Comparison of ENCODE assay signal across 8 cellular contexts in the genomic region with DNA sequence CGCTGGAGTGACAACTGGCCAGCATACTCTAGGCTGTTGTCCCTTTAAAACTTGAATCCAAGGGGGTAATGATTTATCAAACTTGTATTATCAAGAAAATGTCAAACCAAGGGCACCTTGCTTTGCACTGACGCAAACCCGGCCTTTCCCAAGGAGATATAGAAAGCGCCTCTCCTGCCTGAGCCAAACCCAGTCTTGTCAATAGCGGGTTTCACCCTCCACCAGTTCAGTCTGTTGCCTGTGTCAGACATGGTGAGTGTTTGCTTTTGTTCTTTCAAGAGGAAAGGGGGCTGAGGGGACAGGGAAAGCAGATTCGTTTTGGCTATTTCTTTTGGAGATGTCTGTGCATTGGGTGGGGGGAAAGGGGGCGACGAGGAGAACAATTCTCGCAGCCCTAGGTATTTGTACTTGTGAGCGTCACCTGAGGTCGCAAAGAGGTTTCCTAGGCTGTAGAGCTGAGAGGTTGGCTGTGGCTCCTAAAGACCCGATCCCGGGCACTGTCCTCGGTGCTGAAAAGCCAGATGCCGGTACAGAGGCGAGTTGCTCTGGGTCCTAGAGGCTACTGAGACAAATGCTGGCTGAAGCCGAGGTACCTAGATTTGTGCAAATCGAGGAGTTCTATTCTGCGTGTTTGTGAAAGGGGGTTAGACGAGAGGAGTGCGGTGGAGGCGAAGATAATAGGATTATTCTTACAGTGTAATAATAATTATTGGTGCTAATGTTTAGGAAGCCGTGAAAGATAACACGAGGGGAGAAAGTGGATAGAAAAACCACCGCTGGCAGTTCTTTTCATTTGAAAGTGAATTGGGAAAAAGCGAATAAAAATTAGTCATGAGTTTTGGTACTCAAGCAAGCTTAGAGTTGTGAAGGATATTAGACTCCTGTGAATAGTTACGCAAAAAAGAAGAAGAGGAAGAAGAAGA. TPM values are rescaled to one million over a fixed set of nuclear protein-coding genes. Genes with fewer than 3 reads are reported as not detected.
A peak's percentile ranks its signal among the peaks of the same experiment; 100 is the strongest.
DNase-seq lines count a peak whose midpoint lies in the region; ATAC-seq and TF ChIP-seq lines count a peak whose summit lies in the region.

A gene (plus strand): TSS at position 185 of the 923 bp plus-strand sequence. CDS start 65 bp downstream, at position 250.

- no peak within 1 kb of the TSS for H3K4me3 ChIP-seq in gastrocnemius medialis

- peaks cover 10 to 40% of the 10 kb centered on the region in 2 experiments for H3K4me1 Mint-ChIP-seq in H9

- no peaks in the 10 kb centered on the region for H3K23me2 ChIP-seq in H9 (ENCODE audit: insufficient read length, low read depth, low read length, poor library complexity, severe bottlenecking)

- H2AK5ac ChIP-seq in H9 (ENCODE audit: insufficient read length, low read length), result no peak within 1 kb of the TSS

- no peak within 1 kb of the TSS for H3T11ph ChIP-seq in H9 (ENCODE audit: low read length)

- peak within 1 kb of the TSS in 1 of 2 experiments; percentile 16; a peak in 2 of 5 replicates for H3K4me3 Mint-ChIP-seq in H9

- H3K9me3 ChIP-seq in H9 (ENCODE audit: control insufficient read depth, low read depth, low read length) (no peaks in the 10 kb centered on the region), gastrocnemius medialis (no peaks in the 10 kb centered on the region)

- H3K18ac ChIP-seq in H9 (ENCODE audit: insufficient read length, low read depth, low read length), result no peak within 1 kb of the TSS

- no CpG with 5 or more reads among the region's 27 CpGs for WGBS in H9 (ENCODE audit: extremely low coverage, insufficient read length, low lambda C conversion rate)

- H3K27me3 ChIP-seq in H9 (ENCODE audit: insufficient read depth, low read length), result peaks cover 77% of the 10 kb centered on the region
- peaks cover 91 to 97% (median 96%) of the 10 kb centered on the region in 3 donors for H3K27me3 ChIP-seq in gastrocnemius medialis

- no peak within 1 kb of the TSS for H2BK20ac ChIP-seq in H9 (ENCODE audit: low read depth, low read length, poor library complexity, severe bottlenecking)

- no peak within 1 kb of the TSS for H4K8ac ChIP-seq in H9 (replicated peaks; ENCODE audit: insufficient read length, low read depth, low read length)

- H3K9me3 Mint-ChIP-seq in H9, result peaks cover 0 to 13% of the 10 kb centered on the region in 2 experiments; a peak in 2 of 5 replicates

- H2BK15ac ChIP-seq in H9 (ENCODE audit: low read depth, low read length), result no peak within 1 kb of the TSS

- peaks cover 100% of the 10 kb centered on the region for H3K27me3 Mint-ChIP-seq in H9 (ENCODE audit: low read depth)

- peak within 1 kb of the TSS; percentile 74 for H3K4me2 ChIP-seq in H9 (ENCODE audit: insufficient read depth, insufficient read length, low read length)

- no peak within 1 kb of the TSS for H3K14ac ChIP-seq in H9 (ENCODE audit: insufficient read depth, low read length)

- no peak within 1 kb of the TSS for H3K9ac ChIP-seq in H9 (ENCODE audit: extremely low read depth, insufficient read length, low read length)

- no peak within 1 kb of the TSS for H3K4ac ChIP-seq in H9 (ENCODE audit: low read depth, low read length)

- no peaks in the 10 kb centered on the region for H4K20me1 ChIP-seq in H9 (ENCODE audit: control insufficient read depth, insufficient read depth, insufficient read length)

- no peak within 1 kb of the TSS for H4K5ac ChIP-seq in H9 (ENCODE audit: insufficient read length, low read depth, low read length)

- H2BK5ac ChIP-seq in H9 (ENCODE audit: insufficient read length, low read length), result no peak within 1 kb of the TSS

- H3K36me3 Mint-ChIP-seq in H9 (ENCODE audit: insufficient read depth in 1 of 3, low read depth in 3 of 3), result no peaks in the 10 kb centered on the region; a peak in 1 of 7 replicates

- H3K27ac ChIP-seq in H9 (ENCODE audit: insufficient read length, low read depth, low read length) (no peak within 1 kb of the TSS), gastrocnemius medialis (no peak within 1 kb of the TSS)

- H2BK12ac ChIP-seq in H9 (ENCODE audit: insufficient read length, low read depth, low read length), result no peak within 1 kb of the TSS

- intact Hi-C loops in gastrocnemius medialis (cut with DNase I; ENCODE audit: low total_unique reads), result no loop called here

- no peak within 1 kb of the TSS for H2BK120ac ChIP-seq in H9 (ENCODE audit: low read depth, low read length, poor library complexity, severe bottlenecking)

- DNase-seq in A172 (ENCODE audit: low spot score) (peak; percentile 27), H9 (peak; percentile 90), UCSD-AML1 (lab: John Stamatoyannopoulos, UW; ENCODE audit: unreplicated experiment) (peak; percentile 32), iPS DF 19.7 (ENCODE audit: low read depth, low spot score) (peak; percentile 65), gastrocnemius medialis (no peak), GOT3 (lab: John Stamatoyannopoulos, UW) (no peak)

- ATAC-seq in activated CD4-positive, CD25-positive, alpha-beta regulatory T cell treated with anti-CD3 and anti-CD28 coated beads, Interleukin-2, amount 50 U/mL, for 24 hours, result no peak
- ATAC-seq in GM19397 (IDR thresholded peaks at IDR 0.05; ENCODE audit: unreplicated experiment) (no peak), gastrocnemius medialis (no peak)

- no peak for TF ChIP-seq POLR2A in gastrocnemius medialis (IDR thresholded peaks at IDR 0.05)

- no peaks in the 10 kb centered on the region for H3K4me1 ChIP-seq in H9 (ENCODE audit: insufficient read depth, low read length)
- no peaks in the 10 kb centered on the region for H3K4me1 ChIP-seq in gastrocnemius medialis

- no peak within 1 kb of the TSS for H3K27ac Mint-ChIP-seq in H9

- no peaks in the 10 kb centered on the region for H3K36me3 ChIP-seq in gastrocnemius medialis

- H3K56ac ChIP-seq in H9 (ENCODE audit: insufficient read length, low read depth, low read length), result no peak within 1 kb of the TSS

- H3K23ac ChIP-seq in H9 (ENCODE audit: insufficient read length, low read depth, low read length), result no peak within 1 kb of the TSS

- no peak within 1 kb of the TSS for H2AFZ ChIP-seq in H9 (ENCODE audit: low read length)

- H3K79me1 ChIP-seq in H9 (ENCODE audit: insufficient read depth, low read depth, low read length, poor library complexity, severe bottlenecking), result no peaks in the 10 kb centered on the region

- H4K91ac ChIP-seq in H9 (ENCODE audit: insufficient read length, low read depth, low read length), result no peak within 1 kb of the TSS

- in situ Hi-C loops in gastrocnemius medialis (cut with MboI; ENCODE audit: low sequenced_read_pairs in 4 of 4), result loop anchor here in 3 of 4 donors (25.0 kb wide), 2 partner anchors 212 to 462 kb away; a partner anchor contains a TSS

- H3K79me2 ChIP-seq in H9 (ENCODE audit: insufficient read depth, low read length), result no peaks in the 10 kb centered on the region

- TF ChIP-seq CTCF in H9 (conservative IDR thresholded peaks at IDR 0.05) (no peak), gastrocnemius medialis (IDR thresholded peaks at IDR 0.05 in 4 of 5, conservative IDR thresholded peaks at IDR 0.05 in 1 of 5) (no peak)

RNA-seq across cellular contexts. Expression of the gene that starts here (rescaled TPM):
- not detected in 2 replicates for total RNA-seq in A172 (2014; rRNA removed; shearing (Covaris generic))
- total RNA-seq in H9 (2021) (not detected in 2 replicates), gastrocnemius medialis (not detected)

Comparison
In these comparisons a context has a peak if more than half of its experiments do, and no peak if none do; other contexts are left out.
1. Peak in DNase-seq in A172; RNA of the gene not detected or under 1 TPM.
2. Peak in DNase-seq and H3K4me2 ChIP-seq in H9; RNA of the gene not detected or under 1 TPM.
3. DNase-seq: peak in UCSD-AML1 (single experiment) and iPS DF 19.7 (single experiment); none in gastrocnemius medialis (0 of 2) and GOT3 (single experiment).